9 cellular contexts compared by ENCODE assay signal in the genomic region with DNA sequence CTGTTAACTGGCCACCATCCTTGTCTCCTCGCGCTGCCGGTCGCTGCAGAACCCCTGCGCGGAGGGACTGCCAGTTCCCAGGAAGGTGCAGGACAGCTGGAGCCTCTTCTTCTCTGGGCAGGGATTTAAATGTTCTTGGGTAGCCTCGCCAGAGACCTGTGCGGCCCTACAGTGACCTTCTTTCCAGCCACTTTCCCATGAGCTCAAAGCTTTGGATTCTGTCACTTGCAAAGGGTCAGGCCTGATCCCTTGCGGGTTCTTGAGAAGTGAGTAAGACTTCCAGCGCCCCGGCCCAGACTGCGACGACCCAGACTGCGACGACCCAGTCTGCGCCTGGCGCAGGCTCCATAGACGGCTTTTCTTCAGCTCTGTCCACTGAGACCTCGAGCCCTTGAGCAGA. TPM values are rescaled to one million over a fixed set of nuclear protein-coding genes. Genes with fewer than 3 reads are reported as not detected.
A peak's percentile ranks its signal among the peaks of the same experiment; 100 is the strongest.
DNase-seq lines count a peak whose midpoint lies in the region; ATAC-seq and TF ChIP-seq lines count a peak whose summit lies in the region.
"Had no signal": no experiment of that assay in that cellular context is flagged by ENCODE, and none has a peak within 500 bp of the region (broad histone marks: within the 10 kb centered on the region; RNA-seq: fewer than 3 reads in every experiment).

No MANE protein-coding gene starts in this region.

- CTCF ChIA-PET in CD8-positive, alpha-beta memory T cell (lab: Charles Lee) = interaction anchor here (1.1 to 3.5 kb wide), 11 partner anchors 14 to 298 kb away, joined by 3 to 27 read pairs (median 6); no protein-coding TSS in a partner anchor

- peaks cover 0 to 8% of the 10 kb centered on the region in 2 donors for H3K27me3 Mint-ChIP-seq in CD8-positive, alpha-beta memory T cell
- H3K27me3 Mint-ChIP-seq in activated CD4-positive, alpha-beta T cell treated with anti-CD3 and anti-CD28 coated beads, Interleukin-2, amount 10 ng/mL, durations not matched to agents 24 days and 14 days = no peaks in the 10 kb centered on the region
- peaks cover 10% of the 10 kb centered on the region for H3K27me3 Mint-ChIP-seq in endothelial cell (ENCODE audit: unreplicated experiment)

- peak overlapping the region; percentile 66 for H3K9ac ChIP-seq in rectal smooth muscle tissue (ENCODE audit: low read length)

- peaks cover 33% of the 10 kb centered on the region for H3K4me1 ChIP-seq in CD8-positive, alpha-beta memory T cell (ENCODE audit: insufficient read depth, low read length)
- peaks cover 2% of the 10 kb centered on the region for H3K4me1 ChIP-seq in rectal smooth muscle tissue (ENCODE audit: control insufficient read depth, insufficient read depth, low read length)

- intact Hi-C loops in activated CD4-positive, alpha-beta T cell treated with anti-CD3 and anti-CD28 coated beads, Interleukin-2, amount 10 ng/mL, durations not matched to agents 24 days and 14 days (cut with micrococcal nuclease) = loop anchor here (5.0 to 10.0 kb wide), 4 partner anchors 69 to 563 kb away; a partner anchor contains a TSS

- H3K36me3 Mint-ChIP-seq in CD8-positive, alpha-beta memory T cell = peaks cover 11 to 52% (median 14%) of the 10 kb centered on the region in 3 donors
- H3K36me3 Mint-ChIP-seq in activated CD4-positive, alpha-beta T cell treated with anti-CD3 and anti-CD28 coated beads, Interleukin-2, amount 10 ng/mL, durations not matched to agents 24 days and 14 days (ENCODE audit: low read depth) = peaks cover 26% of the 10 kb centered on the region
- no peaks in the 10 kb centered on the region for H3K36me3 Mint-ChIP-seq in endothelial cell (ENCODE audit: low read depth, unreplicated experiment)

- H3K27me3 ChIP-seq in CD8-positive, alpha-beta memory T cell (ENCODE audit: insufficient read depth, low read length, poor library complexity, severe bottlenecking) = no peaks in the 10 kb centered on the region
- H3K27me3 ChIP-seq in rectal smooth muscle tissue (ENCODE audit: control insufficient read depth, insufficient read depth, low read length) = no peaks in the 10 kb centered on the region

- H3K9me3 Mint-ChIP-seq in CD8-positive, alpha-beta memory T cell = no peaks in the 10 kb centered on the region
- H3K9me3 Mint-ChIP-seq in activated CD4-positive, alpha-beta T cell treated with anti-CD3 and anti-CD28 coated beads, Interleukin-2, amount 10 ng/mL, durations not matched to agents 24 days and 14 days = peaks cover 11% of the 10 kb centered on the region
- no peaks in the 10 kb centered on the region for H3K9me3 Mint-ChIP-seq in endothelial cell (ENCODE audit: unreplicated experiment)

- no peaks in the 10 kb centered on the region for H3K36me3 ChIP-seq in CD8-positive, alpha-beta memory T cell (ENCODE audit: insufficient read depth, low read length)
- H3K36me3 ChIP-seq in rectal smooth muscle tissue (ENCODE audit: control insufficient read depth, insufficient read depth, low read length) = no peaks in the 10 kb centered on the region

- H3K9me3 ChIP-seq in CD8-positive, alpha-beta memory T cell (ENCODE audit: low read length) = no peaks in the 10 kb centered on the region

- H3K27ac Mint-ChIP-seq in CD8-positive, alpha-beta memory T cell = peak overlapping the region; percentile 96 to 100 (median 98)
- peak overlapping the region; percentile 95 for H3K27ac Mint-ChIP-seq in activated CD4-positive, alpha-beta T cell treated with anti-CD3 and anti-CD28 coated beads, Interleukin-2, amount 10 ng/mL, durations not matched to agents 24 days and 14 days
- H3K27ac Mint-ChIP-seq in endothelial cell (ENCODE audit: unreplicated experiment) = no peak overlapping the region

- H3K27ac ChIP-seq in CD8-positive, alpha-beta memory T cell (ENCODE audit: low read depth, low read length) = peak overlapping the region; percentile 96
- no peak overlapping the region for H3K27ac ChIP-seq in rectal smooth muscle tissue (ENCODE audit: low read depth, low read length)

- peak overlapping the region; percentile 97 to 100 (median 99) for H3K4me3 Mint-ChIP-seq in CD8-positive, alpha-beta memory T cell
- H3K4me3 Mint-ChIP-seq in activated CD4-positive, alpha-beta T cell treated with anti-CD3 and anti-CD28 coated beads, Interleukin-2, amount 10 ng/mL, durations not matched to agents 24 days and 14 days = peak overlapping the region; percentile 93
- H3K4me3 Mint-ChIP-seq in endothelial cell (ENCODE audit: unreplicated experiment) = peak overlapping the region; percentile 80

- no peak for TF ChIP-seq CTCF in endothelial cell (IDR thresholded peaks at IDR 0.05; ENCODE audit: unreplicated experiment)

- peaks cover 65 to 70% (median 68%) of the 10 kb centered on the region in 3 donors for H3K4me1 Mint-ChIP-seq in CD8-positive, alpha-beta memory T cell
- peaks cover 72% of the 10 kb centered on the region for H3K4me1 Mint-ChIP-seq in activated CD4-positive, alpha-beta T cell treated with anti-CD3 and anti-CD28 coated beads, Interleukin-2, amount 10 ng/mL, durations not matched to agents 24 days and 14 days
- H3K4me1 Mint-ChIP-seq in endothelial cell (ENCODE audit: unreplicated experiment) = peaks cover 19% of the 10 kb centered on the region

- peak overlapping the region; percentile 99 for H3K4me3 ChIP-seq in CD8-positive, alpha-beta memory T cell (ENCODE audit: low read length)
- H3K4me3 ChIP-seq in rectal smooth muscle tissue (ENCODE audit: low read length) = peak overlapping the region; percentile 73

- no peak for ATAC-seq in HG02610 (IDR thresholded peaks at IDR 0.05; ENCODE audit: unreplicated experiment)

- DNase-seq in CD8-positive, alpha-beta memory T cell = peak in 3 of 5 donors; percentile 9 to 38 (median 12)
- peak; percentile 79 for DNase-seq in activated CD4-positive, alpha-beta T cell treated with anti-CD3 and anti-CD28 coated beads, Interleukin-2, amount 10 ng/mL, durations not matched to agents 24 days and 14 days
- no peak for DNase-seq in endothelial cell (ENCODE audit: low spot score)
- no peak for DNase-seq in GF-D8 (lab: John Stamatoyannopoulos, UW)
- no peak for DNase-seq in NCI-H524 (lab: John Stamatoyannopoulos, UW)
- no peak for DNase-seq in amygdala (lab: John Stamatoyannopoulos, UW)

- POLR2A ChIA-PET in CD8-positive, alpha-beta memory T cell (lab: Charles Lee) = interaction anchor here (0.8 to 7.9 kb wide), 4 partner anchors 27 to 337 kb away, joined by 4 to 68 read pairs (median 9); a partner anchor contains a TSS

RNA-seq across cellular contexts. Expression of a gene that starts 1.4 kb away (rescaled TPM):
- 10 to 100 TPM; 28.6 to 30.2 TPM for total RNA-seq in CD8-positive, alpha-beta memory T cell
- 158 TPM for polyA plus RNA-seq in CD8-positive, alpha-beta memory T cell
- total RNA-seq in activated CD4-positive, alpha-beta T cell treated with anti-CD3 and anti-CD28 coated beads, Interleukin-2, amount 10 ng/mL, durations not matched to agents 24 days and 14 days = 6.9 and 8.9 TPM in 2 replicates
- total RNA-seq in endothelial cell (ENCODE audit: unreplicated experiment) = 18.2 TPM

RNA-seq across cellular contexts. Expression of a gene that starts 47.3 kb away (rescaled TPM):
- not detected for total RNA-seq in CD8-positive, alpha-beta memory T cell
- not detected for polyA plus RNA-seq in CD8-positive, alpha-beta memory T cell
- 0.09 TPM in 1 of 2 replicates, not detected in the other for total RNA-seq in activated CD4-positive, alpha-beta T cell treated with anti-CD3 and anti-CD28 coated beads, Interleukin-2, amount 10 ng/mL, durations not matched to agents 24 days and 14 days
- not detected for total RNA-seq in endothelial cell (ENCODE audit: unreplicated experiment)
- total RNA-seq: T-helper 2 cell treated with Interferon-gamma antibody and Interleukin-4, amounts not matched to agents 100 ng/mL and 5 ng/mL, for 36 hours had no signal

Comparison
In these comparisons a context has a peak if more than half of its experiments do, and no peak if none do; other contexts are left out.
1. DNase-seq: peak in CD8-positive, alpha-beta memory T cell (3 of 5) and activated CD4-positive, alpha-beta T cell treated with anti-CD3 and anti-CD28 coated beads, Interleukin-2, amount 10 ng/mL, durations not matched to agents 24 days and 14 days (single experiment); none in endothelial cell (single experiment), GF-D8 (single experiment), NCI-H524 (0 of 2) and amygdala (0 of 56).
2. Peak in every context shown above with its lines, with median percentiles within 50 percentile points of each other: H3K4me3 Mint-ChIP-seq.